ENCODE assay signal across 8 cellular contexts in genomic region chr20:34312544-34313217, GRCh38. TPM values are rescaled to one million over a fixed set of nuclear protein-coding genes. Genes with fewer than 3 reads are reported as not detected.
DNase-seq lines count a peak whose midpoint lies in the region; ATAC-seq and TF ChIP-seq lines count a peak whose summit lies in the region.

No MANE protein-coding gene starts in this region.

- H3K9me3 Mint-ChIP-seq in CD8-positive, alpha-beta T cell: no peaks in the 10 kb centered on the region

- H3K4me1 ChIP-seq in CD8-positive, alpha-beta T cell (ENCODE audit: insufficient read depth, low read length): peaks cover 9% of the 10 kb centered on the region

- H3K4me1 Mint-ChIP-seq in CD8-positive, alpha-beta T cell (ENCODE audit: low read depth): peaks cover 5% of the 10 kb centered on the region

- peak; percentile 100 for ATAC-seq in CD8-positive, alpha-beta T cell
- ATAC-seq in GM21423 (IDR thresholded peaks at IDR 0.05; ENCODE audit: unreplicated experiment): peak; percentile 62
- ATAC-seq in esophagus mucosa: peak; percentile 84

- CTCF ChIA-PET in CD8-positive, alpha-beta T cell (lab: Charles Lee): interaction anchor here (0.6 to 4.3 kb wide), 83 partner anchors 8 to 467 kb away, joined by 3 to 102 read pairs (median 4); partner anchors contain the start of genes AHCY, ASIP, DYNLRB1 and ITCH

- peak overlapping the region; percentile 39 for H3K4me3 Mint-ChIP-seq in CD8-positive, alpha-beta T cell

- no peaks in the 10 kb centered on the region for H3K36me3 Mint-ChIP-seq in CD8-positive, alpha-beta T cell

- no peak overlapping the region for H3K27ac ChIP-seq in CD8-positive, alpha-beta T cell (ENCODE audit: low read depth, low read length)

- no peaks in the 10 kb centered on the region for H3K36me3 ChIP-seq in CD8-positive, alpha-beta T cell (ENCODE audit: insufficient read depth, low read length)

- H3K27ac Mint-ChIP-seq in CD8-positive, alpha-beta T cell: no peak overlapping the region

- no peaks in the 10 kb centered on the region for H3K9me3 ChIP-seq in CD8-positive, alpha-beta T cell (ENCODE audit: low read length)

- DNase-seq in CD8-positive, alpha-beta T cell: peak; percentile 74 to 90 (median 86)
- DNase-seq in Jurkat, Clone E6-1 (ENCODE audit: low read depth, low spot score): peak; percentile 83
- DNase-seq in OCI-M2 (lab: John Stamatoyannopoulos, UW; ENCODE audit: unreplicated experiment) (peak; percentile 94), activated T-cell treated with anti-CD3 and anti-CD28 coated beads for 4 hours (peak; percentile 80), myocyte (ENCODE audit: low read depth) (peak; percentile 92)
- peak; percentile 75 for DNase-seq in stimulated activated CD8-positive, alpha-beta memory T cell treated with anti-CD3 and anti-CD28 coated beads, Interleukin-7, amount 100 ng/mL, for 24 hours (ENCODE audit: low read depth)

- TF ChIP-seq CTCF in CD8-positive, alpha-beta T cell (IDR thresholded peaks at IDR 0.05): peak; percentile 99

- H3K27me3 Mint-ChIP-seq in CD8-positive, alpha-beta T cell (ENCODE audit: low read depth): peaks cover 20% of the 10 kb centered on the region

- no peak overlapping the region for H3K4me3 ChIP-seq in CD8-positive, alpha-beta T cell (ENCODE audit: low read depth, low read length)
- H3K4me3 ChIP-seq in Jurkat, Clone E6-1 (ENCODE audit: low read length): peak overlapping the region; percentile 19; the same call in 1 of the 2 replicates

- intact Hi-C loops in CD8-positive, alpha-beta T cell (cut with DNase I, micrococcal nuclease): loop anchor here (1.0 to 5.0 kb wide), 7 partner anchors 95 to 457 kb away; no protein-coding TSS in a partner anchor

- POLR2A ChIA-PET in CD8-positive, alpha-beta T cell (lab: Charles Lee): interaction anchor here (0.6 to 2.6 kb wide), 9 partner anchors 10 to 1049 kb away, joined by 3 to 12 read pairs (median 3); partner anchors contain the start of genes AHCY, DYNLRB1 and ITCH

- peaks cover 9% of the 10 kb centered on the region for H3K27me3 ChIP-seq in CD8-positive, alpha-beta T cell (ENCODE audit: insufficient read depth, low read length)

RNA-seq across cellular contexts. Expression of gene AHCY, which starts 9.5 kb away (rescaled TPM):
- 10 to 100 TPM; 16.1 to 17.8 TPM for total RNA-seq in CD8-positive, alpha-beta T cell
- 130 TPM for polyA plus RNA-seq in Jurkat, Clone E6-1 (2012; ENCODE audit: insufficient read depth, insufficient read length)
- total RNA-seq in esophagus mucosa (138 TPM), myocyte (161 and 173 TPM in 2 replicates)
- polyA plus RNA-seq in myocyte (2012): 132 TPM

RNA-seq across cellular contexts. Expression of gene ITCH, which starts 50.4 kb away (rescaled TPM):
- total RNA-seq in CD8-positive, alpha-beta T cell: 10 to 100 TPM; 50.4 to 55.2 TPM
- polyA plus RNA-seq in Jurkat, Clone E6-1 (2012; ENCODE audit: insufficient read depth, insufficient read length): 22.8 TPM
- 57.5 TPM for total RNA-seq in esophagus mucosa
- 51.5 and 63.7 TPM in 2 replicates for total RNA-seq in myocyte
- polyA plus RNA-seq in myocyte (2012): 22.3 TPM
